1 cellular context compared by ENCODE assay signal in the genomic region with DNA sequence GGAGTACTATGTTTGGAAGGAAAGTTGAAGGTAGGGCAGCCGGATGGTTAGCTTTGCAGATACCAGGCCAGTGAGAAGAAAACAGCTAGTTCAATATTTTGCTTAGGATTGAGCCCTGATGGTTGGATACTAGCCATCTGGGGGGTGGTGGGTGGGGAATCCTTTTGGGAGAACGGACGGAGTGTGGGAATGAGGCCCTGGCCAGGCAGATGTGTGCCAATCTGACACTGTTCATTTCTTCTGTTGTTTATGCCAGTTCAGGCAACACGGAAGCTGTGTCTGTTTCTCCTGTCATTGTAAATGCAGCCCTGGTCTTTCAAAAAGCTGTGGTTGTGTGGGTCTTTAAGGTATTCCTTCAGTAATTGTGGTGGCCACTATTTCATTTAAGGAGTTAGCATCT. TPM values are rescaled to one million over a fixed set of nuclear protein-coding genes. Genes with fewer than 3 reads are reported as not detected.
"Had no signal": no experiment of that assay in that cellular context is flagged by ENCODE, and none has a peak within 500 bp of the region (broad histone marks: within the 10 kb centered on the region; RNA-seq: fewer than 3 reads in every experiment).

No MANE protein-coding gene starts in this region.

RNA-seq across cellular contexts. Expression of gene LIMS3, which starts 7.5 kb away (rescaled TPM):
- total RNA-seq: esophagus mucosa had no signal
